ENCODE assay signal across 25 cellular contexts in genomic region chr9:38358390-38359296, GRCh38. TPM values are rescaled to one million over a fixed set of nuclear protein-coding genes. Genes with fewer than 3 reads are reported as not detected.
DNase-seq lines count a peak whose midpoint lies in the region; ATAC-seq, FAIRE-seq and TF ChIP-seq lines count a peak whose summit lies in the region.
"Had no signal": no experiment of that assay in that cellular context is flagged by ENCODE, and none has a peak within 500 bp of the region (broad histone marks: within the 10 kb centered on the region; RNA-seq: fewer than 3 reads in every experiment).

No MANE protein-coding gene starts in this region.

- no peak overlapping the region for H3K4me3 Mint-ChIP-seq in activated T-cell treated with anti-CD3 and anti-CD28 coated beads, Interleukin-2, amount 50 U/mL, for 24 hours
- H3K4me3 Mint-ChIP-seq: CD8-positive, alpha-beta T cell; T-helper 17 cell had no signal

- H3K36me3 Mint-ChIP-seq in activated T-cell treated with anti-CD3 and anti-CD28 coated beads, Interleukin-2, amount 50 U/mL, for 24 hours (ENCODE audit: low read depth), result no peaks in the 10 kb centered on the region
- H3K36me3 Mint-ChIP-seq: CD8-positive, alpha-beta T cell had no signal

- TF ChIP-seq EP300 in sigmoid colon (IDR thresholded peaks at IDR 0.05), result no peak

- TF ChIP-seq CTCF in kidney (IDR thresholded peaks at IDR 0.05; ENCODE audit: borderline replicate concordance, extremely low read depth, insufficient read depth) (no peak), sigmoid colon (IDR thresholded peaks at IDR 0.05) (no peak)

- no peak overlapping the region for H3K4me3 ChIP-seq in kidney (ENCODE audit: low read length in 2 of 2)
- H3K4me3 ChIP-seq in sigmoid colon, result no peak overlapping the region
- H3K4me3 ChIP-seq: HAP-1, SJSA1, thyroid gland had no signal

- DNase-seq in GDM1 (lab: John Stamatoyannopoulos, UW), result peak; percentile 9
- DNase-seq in RPMI7951 (ENCODE audit: low read depth), result peak; percentile 86
- DNase-seq in kidney, result no peak
- DNase-seq in sigmoid colon, result peak; percentile 39
- no peak for DNase-seq in activated T-cell treated with anti-CD3 and anti-CD28 coated beads, Interleukin-2, amount 50 U/mL, for 24 hours
- no peak for DNase-seq in Ammon's horn (ENCODE audit: low spot score)
- DNase-seq in COLO829 (ENCODE audit: low spot score), result no peak
- DNase-seq: activated CD4-positive, alpha-beta T cell treated with anti-CD3 and anti-CD28 coated beads, Interleukin-2, amount 50 U/mL, for 1 hour; caudate nucleus; CD8-positive, alpha-beta T cell; DMS79 treated with DMSO at 0.1 percent for 48 hours; erythroblast; foreskin keratinocyte; mesendoderm; NCI-H1436; posterior cingulate gyrus; stimulated activated CD4-positive, alpha-beta T cell treated with anti-CD3 and anti-CD28 coated beads, Interleukin-1b, Interleukin-23, amount 100 ng/mL, for 48 hours; stimulated activated naive CD4-positive, alpha-beta T cell treated with Interleukin-2 at 50 U/mL for 16 hours; T-helper 17 cell; thyroid gland had no signal

- intact Hi-C loops in kidney (cut with DNase I) (no loop called here), sigmoid colon (cut with DNase I) (no loop called here)

- peaks cover 18 to 24% of the 10 kb centered on the region in 2 donors for H3K4me1 ChIP-seq in kidney (ENCODE audit: control insufficient read depth in 1 of 2, insufficient read depth in 1 of 2, low read depth in 1 of 2, low read length in 2 of 2)
- H3K4me1 ChIP-seq in sigmoid colon, result peaks cover 0 to 12% (median 8%) of the 10 kb centered on the region in 4 donors
- H3K4me1 ChIP-seq: foreskin keratinocyte, SJSA1 had no signal

- peaks cover 5% of the 10 kb centered on the region for H3K4me1 Mint-ChIP-seq in activated T-cell treated with anti-CD3 and anti-CD28 coated beads, Interleukin-2, amount 50 U/mL, for 24 hours (ENCODE audit: low read depth)

- no peak for TF ChIP-seq POLR2A in sigmoid colon (IDR thresholded peaks at IDR 0.05)

- H3K27me3 ChIP-seq in sigmoid colon, result no peaks in the 10 kb centered on the region
- H3K27me3 ChIP-seq: SJSA1, thyroid gland had no signal

- WGBS in sigmoid colon, 2 donors, result 74 to 75% methylated on average over 9 of the region's 9 CpGs

- no peaks in the 10 kb centered on the region for H3K36me3 ChIP-seq in kidney (ENCODE audit: control insufficient read depth in 1 of 2, insufficient read depth in 2 of 2, low read length in 2 of 2)
- H3K36me3 ChIP-seq in sigmoid colon, result no peaks in the 10 kb centered on the region
- H3K36me3 ChIP-seq: HAP-1, SJSA1, thyroid gland had no signal

- H3K9me3 ChIP-seq in kidney (ENCODE audit: control insufficient read depth in 1 of 2, low read length in 2 of 2) (no peaks in the 10 kb centered on the region), sigmoid colon (no peaks in the 10 kb centered on the region)
- H3K9me3 ChIP-seq: HAP-1, SJSA1, thyroid gland had no signal

- FAIRE-seq in kidney (lab: Jason Lieb, UNC), result no peak
- FAIRE-seq: keratinocyte had no signal

- H3K27ac Mint-ChIP-seq in activated T-cell treated with anti-CD3 and anti-CD28 coated beads, Interleukin-2, amount 50 U/mL, for 24 hours, result no peak overlapping the region
- H3K27ac Mint-ChIP-seq: CD8-positive, alpha-beta T cell; T-helper 17 cell had no signal

- peak overlapping the region; percentile 52 to 71 for H3K27ac ChIP-seq in kidney (ENCODE audit: low read depth in 2 of 2, low read length in 2 of 2)
- H3K27ac ChIP-seq in sigmoid colon, result no peak overlapping the region
- H3K27ac ChIP-seq: foreskin keratinocyte, SJSA1, thyroid gland, VCaP had no signal

- ATAC-seq in GM18517 (IDR thresholded peaks at IDR 0.05; ENCODE audit: unreplicated experiment), result no peak
- ATAC-seq: CD8-positive, alpha-beta T cell; foreskin keratinocyte; T-helper 17 cell had no signal

- no peaks in the 10 kb centered on the region for H3K9me3 Mint-ChIP-seq in activated T-cell treated with anti-CD3 and anti-CD28 coated beads, Interleukin-2, amount 50 U/mL, for 24 hours
- H3K9me3 Mint-ChIP-seq: CD8-positive, alpha-beta T cell had no signal

- peak overlapping the region in 1 of 2 donors; percentile 9 for H3K9ac ChIP-seq in kidney (ENCODE audit: low read length in 2 of 2)

- H3K27me3 Mint-ChIP-seq in activated T-cell treated with anti-CD3 and anti-CD28 coated beads, Interleukin-2, amount 50 U/mL, for 24 hours, result no peaks in the 10 kb centered on the region
- H3K27me3 Mint-ChIP-seq: T-helper 17 cell had no signal

RNA-seq across cellular contexts. Expression of gene ALDH1B1, which starts 33.9 kb away (rescaled TPM):
- total RNA-seq in RPMI7951 (2014; rRNA removed; shearing (Covaris generic)), result 18.7 and 19.9 TPM in 2 replicates
- total RNA-seq in kidney, result 37.7 TPM
- polyA plus RNA-seq in kidney (ENCODE audit: insufficient read depth, low read depth, low replicate concordance), result 74.7 TPM
- 100 to 1,000 TPM in 2 of 4 donors, 10 to 100 TPM in 2; 35.7 to 162 (median 101) TPM for total RNA-seq in sigmoid colon
- polyA plus RNA-seq in sigmoid colon, result 10 to 100 TPM; 19.2 to 45.0 (median 24.0) TPM

Comparison
In these comparisons a context has a peak if more than half of its experiments do, and no peak if none do; other contexts are left out.
1. DNase-seq: peak in GDM1 (single experiment), RPMI7951 (single experiment) and sigmoid colon (single experiment); none in kidney (single experiment), activated T-cell treated with anti-CD3 and anti-CD28 coated beads, Interleukin-2, amount 50 U/mL, for 24 hours (single experiment), Ammon's horn (single experiment) and COLO829 (single experiment).
2. H3K27ac ChIP-seq: peak in kidney (2 of 2); none in sigmoid colon (0 of 4).